Comparison of ENCODE assay signal across 18 cellular contexts in the genomic region with DNA sequence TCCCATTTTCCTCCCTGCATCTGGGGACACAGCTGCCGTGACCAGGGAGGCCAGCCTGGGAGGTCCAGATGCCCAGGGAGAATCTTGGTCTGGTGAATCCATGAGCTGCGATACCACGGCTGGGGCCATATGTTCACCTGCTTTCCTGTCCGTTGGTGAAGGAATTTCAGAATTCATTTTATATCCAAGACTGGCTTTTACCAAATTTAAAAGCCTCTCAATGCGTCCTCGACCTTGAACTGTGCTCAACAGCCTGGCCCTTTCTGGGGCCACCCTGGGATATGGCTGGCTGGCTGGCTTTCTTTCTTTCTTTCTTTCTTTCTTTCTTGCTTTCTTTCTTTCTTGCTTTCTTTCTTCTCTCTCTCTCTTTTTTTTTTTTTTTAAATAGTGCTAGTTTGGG. TPM values are rescaled to one million over a fixed set of nuclear protein-coding genes. Genes with fewer than 3 reads are reported as not detected.
DNase-seq lines count a peak whose midpoint lies in the region; ATAC-seq, FAIRE-seq and TF ChIP-seq lines count a peak whose summit lies in the region.
"Had no signal": no experiment of that assay in that cellular context is flagged by ENCODE, and none has a peak within 500 bp of the region (broad histone marks: within the 10 kb centered on the region; RNA-seq: fewer than 3 reads in every experiment).

No MANE protein-coding gene starts in this region.

- no peak for TF ChIP-seq POLR2A in gastrocnemius medialis (IDR thresholded peaks at IDR 0.05)

- peaks cover 28% of the 10 kb centered on the region for H3K36me3 Mint-ChIP-seq in activated CD4-positive, alpha-beta T cell treated with anti-CD3 and anti-CD28 coated beads, Interleukin-2, amount 10 ng/mL, durations not matched to agents 7 days and 5 days (ENCODE audit: low read depth)

- H3K4me1 ChIP-seq in SJCRH30 = peaks cover 36% of the 10 kb centered on the region
- H3K4me1 ChIP-seq in hepatocyte (ENCODE audit: insufficient read depth) = peaks cover 23% of the 10 kb centered on the region
- peaks cover 0 to 10% of the 10 kb centered on the region in 2 donors for H3K4me1 ChIP-seq in gastrocnemius medialis

- WGBS in hepatocyte (ENCODE audit: low lambda C conversion rate, missing lambda C conversion rate) = 70% methylated on average over 6 of the region's 6 CpGs

- H3K9me3 ChIP-seq in AG04450 (ENCODE audit: control insufficient read depth, insufficient read depth, low read length) = peaks cover 7% of the 10 kb centered on the region; the same call in 1 of the 2 replicates
- H3K9me3 ChIP-seq in SJCRH30 (replicated peaks) = no peaks in the 10 kb centered on the region
- no peaks in the 10 kb centered on the region for H3K9me3 ChIP-seq in hepatocyte (ENCODE audit: low read depth)
- no peaks in the 10 kb centered on the region for H3K9me3 ChIP-seq in gastrocnemius medialis

- TF ChIP-seq CTCF in AG04450 (IDR thresholded peaks at IDR 0.05; ENCODE audit: low read depth, low read length) (no peak), hepatocyte (IDR thresholded peaks at IDR 0.05; ENCODE audit: poor library complexity) (no peak), gastrocnemius medialis (IDR thresholded peaks at IDR 0.05 in 4 of 5, conservative IDR thresholded peaks at IDR 0.05 in 1 of 5) (no peak)

- H3K9me2 ChIP-seq in hepatocyte (replicated peaks; ENCODE audit: insufficient read depth) = no peaks in the 10 kb centered on the region

- CTCF ChIA-PET in AG04450 (lab: Charles Lee) = interaction anchor here (1.8 kb wide), 2 partner anchors 25 to 85 kb away, joined by 5 to 13 read pairs; no protein-coding TSS in a partner anchor
- CTCF ChIA-PET in activated CD4-positive, alpha-beta T cell treated with anti-CD3 and anti-CD28 coated beads, Interleukin-2, amount 10 ng/mL, durations not matched to agents 7 days and 5 days (lab: Charles Lee) = interaction anchor here (0.6 to 2.2 kb wide), 3 partner anchors 10 to 547 kb away, joined by 3 to 8 read pairs (median 3); no protein-coding TSS in a partner anchor

- H2AFZ ChIP-seq in hepatocyte = no peak overlapping the region

- no peaks in the 10 kb centered on the region for H3K27me3 Mint-ChIP-seq in activated CD4-positive, alpha-beta T cell treated with anti-CD3 and anti-CD28 coated beads, Interleukin-2, amount 10 ng/mL, durations not matched to agents 7 days and 5 days
- H3K27me3 Mint-ChIP-seq: effector memory CD8-positive, alpha-beta T cell; naive B cell had no signal

- H3K27ac ChIP-seq in AG04450 (ENCODE audit: low read depth, low read length) (peak overlapping the region; percentile 98), SJCRH30 (peak overlapping the region; percentile 98), hepatocyte (peak overlapping the region; percentile 98), gastrocnemius medialis (peak overlapping the region in 3 of 4 donors; percentile 56 to 66 (median 63))

- H3K4me2 ChIP-seq in hepatocyte = no peak overlapping the region

- H3K36me3 ChIP-seq in SJCRH30 = no peaks in the 10 kb centered on the region
- H3K36me3 ChIP-seq in hepatocyte (replicated peaks; ENCODE audit: insufficient read depth, low read depth) = no peaks in the 10 kb centered on the region
- H3K36me3 ChIP-seq in gastrocnemius medialis = peaks cover 0 to 39% of the 10 kb centered on the region in 2 donors

- in situ Hi-C loops in gastrocnemius medialis (cut with MboI; ENCODE audit: low sequenced_read_pairs in 4 of 4) = no loop called here

- no peak overlapping the region for H3K4me3 Mint-ChIP-seq in activated CD4-positive, alpha-beta T cell treated with anti-CD3 and anti-CD28 coated beads, Interleukin-2, amount 10 ng/mL, durations not matched to agents 7 days and 5 days
- H3K4me3 Mint-ChIP-seq: effector memory CD8-positive, alpha-beta T cell had no signal

- H3K79me2 ChIP-seq in hepatocyte = peaks cover 4% of the 10 kb centered on the region

- ATAC-seq in gastrocnemius medialis = no peak
- ATAC-seq: effector memory CD8-positive, alpha-beta T cell had no signal

- H3K4me3 ChIP-seq in AG04450 (ENCODE audit: low read depth, low read length) (no peak overlapping the region), SJCRH30 (no peak overlapping the region), hepatocyte (no peak overlapping the region), gastrocnemius medialis (no peak overlapping the region)

- DNase-seq in AG04450 (ENCODE audit: low read depth, low spot score) = no peak
- peak; percentile 47 to 59 for DNase-seq in SJCRH30
- DNase-seq in hepatocyte (ENCODE audit: low spot score) = no peak
- no peak for DNase-seq in gastrocnemius medialis
- DNase-seq in activated CD4-positive, alpha-beta T cell treated with anti-CD3 and anti-CD28 coated beads, Interleukin-2, amount 10 ng/mL, durations not matched to agents 7 days and 5 days = no peak
- no peak for DNase-seq in HTR-8/SVneo (ENCODE audit: insufficient read length, low spot score)
- no peak for DNase-seq in iPS-NIHi7 (ENCODE audit: extremely low spot score)
- no peak for DNase-seq in NCI-H1417 (lab: John Stamatoyannopoulos, UW)
- DNase-seq: activated gamma-delta T cell; AML-193; DND-41; effector memory CD8-positive, alpha-beta T cell; naive B cell; NCI-H2171; NK-92 treated with Interleukin-12 subunit alpha and Interleukin-12 subunit beta, amount 100 ng/mL, for 24 hours; stimulated activated naive CD4-positive, alpha-beta T cell; WERI-Rb-1 had no signal

- H3K4me1 Mint-ChIP-seq in activated CD4-positive, alpha-beta T cell treated with anti-CD3 and anti-CD28 coated beads, Interleukin-2, amount 10 ng/mL, durations not matched to agents 7 days and 5 days = peaks cover 20% of the 10 kb centered on the region

- POLR2A ChIA-PET in AG04450 (lab: Yijun Ruan, JAX) = interaction anchor here (0.6 to 1.3 kb wide), 3 partner anchors 11 to 165 kb away, joined by 3 to 4 read pairs (median 3); partner anchors contain the start of gene LSM4
- POLR2A ChIA-PET in activated CD4-positive, alpha-beta T cell treated with anti-CD3 and anti-CD28 coated beads, Interleukin-2, amount 10 ng/mL, durations not matched to agents 7 days and 5 days (lab: Charles Lee) = no interaction called here

- no peak overlapping the region for H3K27ac Mint-ChIP-seq in activated CD4-positive, alpha-beta T cell treated with anti-CD3 and anti-CD28 coated beads, Interleukin-2, amount 10 ng/mL, durations not matched to agents 7 days and 5 days

- no peak for FAIRE-seq in HTR-8/SVneo (lab: Jason Lieb, UNC)

- no peaks in the 10 kb centered on the region for H3K27me3 ChIP-seq in AG04450 (ENCODE audit: control insufficient read depth, insufficient read depth, low read length)
- H3K27me3 ChIP-seq in SJCRH30 = no peaks in the 10 kb centered on the region
- no peaks in the 10 kb centered on the region for H3K27me3 ChIP-seq in hepatocyte
- H3K27me3 ChIP-seq in gastrocnemius medialis = no peaks in the 10 kb centered on the region

- H4K20me1 ChIP-seq in hepatocyte (ENCODE audit: insufficient read depth, poor library complexity, severe bottlenecking) = no peaks in the 10 kb centered on the region

- peaks cover 2% of the 10 kb centered on the region for H3K9me3 Mint-ChIP-seq in activated CD4-positive, alpha-beta T cell treated with anti-CD3 and anti-CD28 coated beads, Interleukin-2, amount 10 ng/mL, durations not matched to agents 7 days and 5 days
- H3K9me3 Mint-ChIP-seq: effector memory CD8-positive, alpha-beta T cell; naive B cell had no signal

- intact Hi-C loops in gastrocnemius medialis (cut with DNase I; ENCODE audit: low total_unique reads) = no loop called here

RNA-seq across cellular contexts. Expression of gene GDF15, which starts 22.2 kb away (rescaled TPM):
- 25.0 and 35.9 TPM in 2 replicates for polyA plus RNA-seq in AG04450 (2011; rRNA removed)
- polyA minus RNA-seq in AG04450 (2011; rRNA and poly(A)+ RNA removed) = 9.5 and 14.5 TPM in 2 replicates
- 17.5 and 27.1 TPM in 2 replicates for total RNA-seq in SJCRH30 (2014; rRNA removed; shearing (Covaris generic))
- total RNA-seq in hepatocyte = 106 and 123 TPM in 2 replicates
- 175 and 185 TPM in 2 replicates for polyA plus RNA-seq in hepatocyte
- total RNA-seq in gastrocnemius medialis = 1 to 10 TPM in 2 of 4 donors, not detected in 2; 1.4 to 2.7 TPM
- not detected for total RNA-seq in activated CD4-positive, alpha-beta T cell treated with anti-CD3 and anti-CD28 coated beads, Interleukin-2, amount 10 ng/mL, durations not matched to agents 7 days and 5 days

RNA-seq across cellular contexts. Expression of gene PGPEP1, which starts 23.4 kb away (rescaled TPM):
- polyA plus RNA-seq in AG04450 (2011; rRNA removed) = 22.0 and 29.1 TPM in 2 replicates
- 78.8 and 120 TPM in 2 replicates for polyA minus RNA-seq in AG04450 (2011; rRNA and poly(A)+ RNA removed)
- 8.7 and 11.7 TPM in 2 replicates for total RNA-seq in SJCRH30 (2014; rRNA removed; shearing (Covaris generic))
- total RNA-seq in hepatocyte = 35.0 and 36.1 TPM in 2 replicates
- polyA plus RNA-seq in hepatocyte = 24.8 and 26.8 TPM in 2 replicates
- 10 to 100 TPM; 11.7 to 42.3 (median 23.6) TPM for total RNA-seq in gastrocnemius medialis
- total RNA-seq in activated CD4-positive, alpha-beta T cell treated with anti-CD3 and anti-CD28 coated beads, Interleukin-2, amount 10 ng/mL, durations not matched to agents 7 days and 5 days = 10 to 100 TPM; 24.1 to 24.8 TPM

RNA-seq across cellular contexts. Expression of gene LRRC25, which starts 33.6 kb away (rescaled TPM):
- polyA plus RNA-seq in AG04450 (2011; rRNA removed) (0.12 and 0.32 TPM in 2 replicates), hepatocyte (0.36 and 1.5 TPM in 2 replicates)
- polyA minus RNA-seq in AG04450 (2011; rRNA and poly(A)+ RNA removed) = 0.17 and 0.60 TPM in 2 replicates
- total RNA-seq in SJCRH30 (2014; rRNA removed; shearing (Covaris generic)) = not detected in 2 replicates
- total RNA-seq in hepatocyte (0.16 TPM in 1 of 2 replicates, not detected in the other), gastrocnemius medialis (1 to 10 TPM in 3 of 4 donors, under 1 TPM in 1; 0.34 to 4.2 (median 2.3) TPM)
- not detected for total RNA-seq in activated CD4-positive, alpha-beta T cell treated with anti-CD3 and anti-CD28 coated beads, Interleukin-2, amount 10 ng/mL, durations not matched to agents 7 days and 5 days
- total RNA-seq: SK-MEL-5 had no signal

RNA-seq across cellular contexts. Expression of gene LSM4, which starts 40.9 kb away (rescaled TPM):
- polyA plus RNA-seq in AG04450 (2011; rRNA removed) (58.6 and 69.3 TPM in 2 replicates), hepatocyte (218 and 226 TPM in 2 replicates)
- 22.1 and 25.7 TPM in 2 replicates for polyA minus RNA-seq in AG04450 (2011; rRNA and poly(A)+ RNA removed)
- 378 and 427 TPM in 2 replicates for total RNA-seq in SJCRH30 (2014; rRNA removed; shearing (Covaris generic))
- total RNA-seq in hepatocyte (185 and 202 TPM in 2 replicates), gastrocnemius medialis (100 to 1,000 TPM; 122 to 294 (median 193) TPM)
- total RNA-seq in activated CD4-positive, alpha-beta T cell treated with anti-CD3 and anti-CD28 coated beads, Interleukin-2, amount 10 ng/mL, durations not matched to agents 7 days and 5 days = 100 to 1,000 TPM; 156 to 181 TPM

RNA-seq across cellular contexts. Expression of gene SSBP4, which starts 55.4 kb away (rescaled TPM):
- polyA plus RNA-seq in AG04450 (2011; rRNA removed) (9.4 and 12.6 TPM in 2 replicates), hepatocyte (156 and 169 TPM in 2 replicates)
- polyA minus RNA-seq in AG04450 (2011; rRNA and poly(A)+ RNA removed) = 18.0 and 18.5 TPM in 2 replicates
- 63.0 and 73.0 TPM in 2 replicates for total RNA-seq in SJCRH30 (2014; rRNA removed; shearing (Covaris generic))
- total RNA-seq in hepatocyte (55.8 and 72.6 TPM in 2 replicates), gastrocnemius medialis (10 to 100 TPM; 24.7 to 65.2 (median 44.1) TPM)
- 100 to 1,000 TPM; 112 to 123 TPM for total RNA-seq in activated CD4-positive, alpha-beta T cell treated with anti-CD3 and anti-CD28 coated beads, Interleukin-2, amount 10 ng/mL, durations not matched to agents 7 days and 5 days

Comparison
In these comparisons a context has a peak if more than half of its experiments do, and no peak if none do; other contexts are left out.
1. DNase-seq: peak in SJCRH30 (2 of 2); none in AG04450 (single experiment), hepatocyte (single experiment), gastrocnemius medialis (0 of 2), activated CD4-positive, alpha-beta T cell treated with anti-CD3 and anti-CD28 coated beads, Interleukin-2, amount 10 ng/mL, durations not matched to agents 7 days and 5 days (single experiment), HTR-8/SVneo (single experiment), iPS-NIHi7 (single experiment) and NCI-H1417 (0 of 3).
2. Peak in every context shown above with its lines, with median percentiles within 50 percentile points of each other: H3K27ac ChIP-seq.